9 cellular contexts compared by ENCODE assay signal in genomic region chr17:82370471-82371332, GRCh38. TPM values are rescaled to one million over a fixed set of nuclear protein-coding genes. Genes with fewer than 3 reads are reported as not detected.
DNase-seq lines count a peak whose midpoint lies in the region; ATAC-seq lines count a peak whose summit lies in the region.
"Had no signal": no experiment of that assay in that cellular context is flagged by ENCODE, and none has a peak within 500 bp of the region (broad histone marks: within the 10 kb centered on the region; RNA-seq: fewer than 3 reads in every experiment).

No MANE protein-coding gene starts in this region.

- H3K14ac ChIP-seq in neuronal stem cell (ENCODE audit: low read length) = peak overlapping the region; percentile 22

- no peak overlapping the region for H2BK12ac ChIP-seq in neuronal stem cell (ENCODE audit: low read length)

- H2BK15ac ChIP-seq in neuronal stem cell (ENCODE audit: low read length) = peak overlapping the region; percentile 58

- H3K4me3 Mint-ChIP-seq in CD4-positive, alpha-beta memory T cell = peak overlapping the region; percentile 73 to 86 (median 80)

- ATAC-seq in HG03108 (IDR thresholded peaks at IDR 0.05; ENCODE audit: unreplicated experiment) = no peak
- no peak for ATAC-seq in GM21576 (IDR thresholded peaks at IDR 0.05; ENCODE audit: unreplicated experiment)

- peak overlapping the region; percentile 7 for H2BK5ac ChIP-seq in neuronal stem cell (ENCODE audit: low read length)

- H3K79me1 ChIP-seq in neuronal stem cell (ENCODE audit: low read depth, low read length) = peaks cover 8% of the 10 kb centered on the region

- WGBS in neuronal stem cell (ENCODE audit: extremely low coverage in 2 of 2, insufficient read length in 2 of 2, insufficient replicate concordance in 1 of 2), 2 donors = no CpG with 5 or more reads among the region's 38 CpGs

- H3K4me1 Mint-ChIP-seq in CD4-positive, alpha-beta memory T cell = peaks cover 3 to 21% (median 8%) of the 10 kb centered on the region in 4 donors

- no peaks in the 10 kb centered on the region for H3K36me3 ChIP-seq in CD4-positive, alpha-beta memory T cell (ENCODE audit: insufficient read depth, low read length)
- H3K36me3 ChIP-seq in duodenal mucosa (ENCODE audit: control insufficient read depth in 1 of 2, insufficient read depth in 2 of 2, low read length in 2 of 2) (no peaks in the 10 kb centered on the region), neuronal stem cell (replicated peaks in 1 of 2; ENCODE audit: control insufficient read depth in 2 of 2, insufficient read depth in 2 of 2, low read length in 2 of 2) (no peaks in the 10 kb centered on the region)

- no peak overlapping the region for H4K8ac ChIP-seq in neuronal stem cell (ENCODE audit: low read depth, low read length)

- H3K4me3 ChIP-seq in CD4-positive, alpha-beta memory T cell (ENCODE audit: low read length in 2 of 2) = peak overlapping the region; percentile 36 to 51
- H3K4me3 ChIP-seq in duodenal mucosa (ENCODE audit: low read depth in 1 of 2, low read length in 2 of 2) = peak overlapping the region; percentile 46 to 51
- no peak overlapping the region for H3K4me3 ChIP-seq in neuronal stem cell (ENCODE audit: low read length in 2 of 2)

- CTCF ChIA-PET in CD4-positive, alpha-beta memory T cell (lab: Charles Lee; ENCODE audit: partially characterized antibody) = interaction anchor here (0.6 kb wide), 1 partner anchor 180 kb away, joined by 3 read pairs; no protein-coding TSS in a partner anchor

- peak overlapping the region; percentile 67 for H2AFZ ChIP-seq in neuronal stem cell (ENCODE audit: low read length)

- H3K18ac ChIP-seq in neuronal stem cell (ENCODE audit: low read length) = peak overlapping the region; percentile 70

- no peak overlapping the region for H3K27ac ChIP-seq in CD4-positive, alpha-beta memory T cell (ENCODE audit: low read depth, low read length)
- no peak overlapping the region for H3K27ac ChIP-seq in duodenal mucosa (ENCODE audit: low read depth, low read length)
- H3K27ac ChIP-seq in neuronal stem cell (replicated peaks; ENCODE audit: low read length) = peak overlapping the region; percentile 20

- H3K4me2 ChIP-seq in neuronal stem cell (ENCODE audit: insufficient read depth, low read length, poor library complexity, severe bottlenecking) = peak overlapping the region; percentile 89

- POLR2A ChIA-PET in CD4-positive, alpha-beta memory T cell (lab: Charles Lee; ENCODE audit: partially characterized antibody) = no interaction called here

- H3K4ac ChIP-seq in neuronal stem cell (ENCODE audit: low read length) = no peak overlapping the region

- peaks cover 9% of the 10 kb centered on the region for H3K27me3 ChIP-seq in CD4-positive, alpha-beta memory T cell (ENCODE audit: insufficient read depth, low read length)
- peaks cover 34 to 38% of the 10 kb centered on the region in 2 donors for H3K27me3 ChIP-seq in duodenal mucosa (ENCODE audit: control insufficient read depth in 1 of 2, insufficient read depth in 2 of 2, low read length in 2 of 2)
- H3K27me3 ChIP-seq in neuronal stem cell (ENCODE audit: control insufficient read depth in 3 of 3, insufficient read depth in 3 of 3, low read depth in 1 of 3, low read length in 3 of 3) = peaks cover 6 to 38% (median 37%) of the 10 kb centered on the region in 3 experiments

- intact Hi-C loops in CD4-positive, alpha-beta memory T cell (cut with micrococcal nuclease) = no loop called here

- no peak overlapping the region for H3K27ac Mint-ChIP-seq in CD4-positive, alpha-beta memory T cell

- H2AK5ac ChIP-seq in neuronal stem cell (ENCODE audit: low read depth, low read length) = peak overlapping the region; percentile 44

- peaks cover 18 to 28% of the 10 kb centered on the region in 2 donors for H3K27me3 Mint-ChIP-seq in CD4-positive, alpha-beta memory T cell

- H3K9me3 ChIP-seq in CD4-positive, alpha-beta memory T cell (ENCODE audit: control insufficient read depth in 1 of 2, low read length in 2 of 2) = no peaks in the 10 kb centered on the region
- H3K9me3 ChIP-seq in duodenal mucosa (ENCODE audit: control insufficient read depth in 1 of 2, low read length in 2 of 2) (no peaks in the 10 kb centered on the region), neuronal stem cell (replicated peaks in 1 of 2; ENCODE audit: control insufficient read depth in 2 of 2, insufficient read depth in 1 of 2, low read depth in 1 of 2, low read length in 2 of 2) (peaks cover 3 to 4% of the 10 kb centered on the region in 2 donors)

- no peak overlapping the region for H3K23ac ChIP-seq in neuronal stem cell (ENCODE audit: low read depth, low read length, poor library complexity)

- H2BK120ac ChIP-seq in neuronal stem cell (ENCODE audit: low read depth, low read length) = no peak overlapping the region

- peak in 1 of 5 donors; percentile 23 for DNase-seq in CD4-positive, alpha-beta memory T cell
- DNase-seq in M059J (ENCODE audit: low read depth) (peak; percentile 18), neuronal stem cell (ENCODE audit: low spot score) (no peak), cerebellar cortex (ENCODE audit: low spot score) (no peak), RKO (ENCODE audit: low spot score) (no peak)

- no peaks in the 10 kb centered on the region for H3K36me3 Mint-ChIP-seq in CD4-positive, alpha-beta memory T cell

- H3K9me3 Mint-ChIP-seq in CD4-positive, alpha-beta memory T cell = no peaks in the 10 kb centered on the region

- peaks cover 14% of the 10 kb centered on the region for H3K4me1 ChIP-seq in CD4-positive, alpha-beta memory T cell (ENCODE audit: insufficient read depth, low read length)
- H3K4me1 ChIP-seq in duodenal mucosa (ENCODE audit: control insufficient read depth in 1 of 2, insufficient read depth in 2 of 2, low read length in 2 of 2) (peaks cover 25 to 26% of the 10 kb centered on the region in 2 donors), neuronal stem cell (ENCODE audit: control insufficient read depth in 2 of 2, insufficient read depth in 1 of 2, low read depth in 1 of 2, low read length in 2 of 2) (peaks cover 7 to 12% of the 10 kb centered on the region in 2 donors)

- H4K91ac ChIP-seq in neuronal stem cell (ENCODE audit: low read depth, low read length, poor library complexity) = no peak overlapping the region

- H3K9ac ChIP-seq in duodenal mucosa (ENCODE audit: low read depth in 1 of 2, low read length in 2 of 2) (no peak overlapping the region), neuronal stem cell (ENCODE audit: low read depth, low read length, poor library complexity) (no peak overlapping the region)

RNA-seq across cellular contexts. Expression of gene UTS2R, which starts 0.9 kb away (rescaled TPM):
- total RNA-seq in CD4-positive, alpha-beta memory T cell = not detected
- not detected for polyA plus RNA-seq in CD4-positive, alpha-beta memory T cell
- not detected in 2 replicates for total RNA-seq in M059J (2014; rRNA removed; shearing (Covaris generic))
- 0.11 TPM for polyA plus RNA-seq in neuronal stem cell (2013, experiment 1 of 2)
- 0.12 TPM for polyA plus RNA-seq in neuronal stem cell (2013, experiment 2 of 2)
- total RNA-seq: temporal lobe had no signal

RNA-seq across cellular contexts. Expression of gene TEX19, which starts 11.7 kb away (rescaled TPM):
- not detected for total RNA-seq in CD4-positive, alpha-beta memory T cell
- polyA plus RNA-seq in CD4-positive, alpha-beta memory T cell = not detected
- total RNA-seq in M059J (2014; rRNA removed; shearing (Covaris generic)) = 0.05 TPM in 1 of 2 replicates, not detected in the other
- polyA plus RNA-seq in neuronal stem cell (2013, experiment 1 of 2) = 0.28 TPM
- polyA plus RNA-seq in neuronal stem cell (2013, experiment 2 of 2) = 0.19 TPM
- total RNA-seq: temporal lobe had no signal

RNA-seq across cellular contexts. Expression of gene SECTM1, which starts 37.1 kb away (rescaled TPM):
- 1 to 10 TPM; 5.3 to 6.1 TPM for total RNA-seq in CD4-positive, alpha-beta memory T cell
- 1 to 10 TPM; 2.2 to 4.3 TPM for polyA plus RNA-seq in CD4-positive, alpha-beta memory T cell
- total RNA-seq in M059J (2014; rRNA removed; shearing (Covaris generic)) = 30.2 and 41.0 TPM in 2 replicates
- 0.39 TPM for polyA plus RNA-seq in neuronal stem cell (2013, experiment 1 of 2)
- 0.65 TPM for polyA plus RNA-seq in neuronal stem cell (2013, experiment 2 of 2)

RNA-seq across cellular contexts. Expression of gene HEXD, which starts 47.4 kb away (rescaled TPM):
- 100 to 1,000 TPM; 105 to 113 TPM for total RNA-seq in CD4-positive, alpha-beta memory T cell
- polyA plus RNA-seq in CD4-positive, alpha-beta memory T cell = 10 to 100 TPM; 12.6 to 15.1 TPM
- total RNA-seq in M059J (2014; rRNA removed; shearing (Covaris generic)) = 4.6 and 7.3 TPM in 2 replicates
- polyA plus RNA-seq in neuronal stem cell (2013, experiment 1 of 2) = 19.9 TPM
- polyA plus RNA-seq in neuronal stem cell (2013, experiment 2 of 2) = 19.4 TPM

RNA-seq across cellular contexts. Expression of gene OGFOD3, which starts 47.7 kb away (rescaled TPM):
- 10 to 100 TPM; 28.8 to 30.3 TPM for total RNA-seq in CD4-positive, alpha-beta memory T cell
- polyA plus RNA-seq in CD4-positive, alpha-beta memory T cell = 10 to 100 TPM; 23.4 to 36.1 TPM
- total RNA-seq in M059J (2014; rRNA removed; shearing (Covaris generic)) = 34.5 and 57.7 TPM in 2 replicates
- 14.8 TPM for polyA plus RNA-seq in neuronal stem cell (2013, experiment 1 of 2)
- 15.3 TPM for polyA plus RNA-seq in neuronal stem cell (2013, experiment 2 of 2)

Comparison
In these comparisons a context has a peak if more than half of its experiments do, and no peak if none do; other contexts are left out.
1. H3K4me3 ChIP-seq: peak in CD4-positive, alpha-beta memory T cell (2 of 2) and duodenal mucosa (2 of 2); none in neuronal stem cell (0 of 2).